Comparison of ENCODE assay signal across 8 cellular contexts in genomic region chr12:114684098-114684869, GRCh38. TPM values are rescaled to one million over a fixed set of nuclear protein-coding genes. Genes with fewer than 3 reads are reported as not detected.
DNase-seq lines count a peak whose midpoint lies in the region; ATAC-seq and TF ChIP-seq lines count a peak whose summit lies in the region.

TBX3 (minus strand) TSS chr12:114684175; CDS start chr12:114683200, 975 bp downstream.

- H3K36me3 Mint-ChIP-seq in CD8-positive, alpha-beta memory T cell: no peaks in the 10 kb centered on the region
- H3K36me3 Mint-ChIP-seq in type B pancreatic cell: peaks cover 25% of the 10 kb centered on the region

- peak in 2 of 5 donors; percentile 16 to 25 for DNase-seq in CD8-positive, alpha-beta memory T cell
- DNase-seq in HuH-7 (ENCODE audit: low spot score) (peak; percentile 92), RPMI8226 (peak; percentile 86), amniotic stem cell (lab: John Stamatoyannopoulos, UW) (peak; percentile 98), Right ventricle myocardium superior (peak; percentile 94), omental fat pad (ENCODE audit: low spot score) (peak; percentile 71), type B pancreatic cell (ENCODE audit: extremely low spot score, unreplicated experiment) (peak; percentile 96), GM10248 (ENCODE audit: extremely low spot score) (no peak)

- intact Hi-C loops in Right ventricle myocardium superior (cut with DNase I): no loop called here

- no peaks in the 10 kb centered on the region for H3K9me3 ChIP-seq in CD8-positive, alpha-beta memory T cell (ENCODE audit: low read length)

- H3K27ac ChIP-seq in CD8-positive, alpha-beta memory T cell (ENCODE audit: low read depth, low read length): no peak within 1 kb of the TSS

- H3K4me3 Mint-ChIP-seq in CD8-positive, alpha-beta memory T cell: peak within 1 kb of the TSS; percentile 45 to 89 (median 75)
- peak within 1 kb of the TSS; percentile 98 for H3K4me3 Mint-ChIP-seq in type B pancreatic cell

- CTCF ChIA-PET in CD8-positive, alpha-beta memory T cell (lab: Charles Lee): no interaction called here
- CTCF ChIA-PET in GM10248 (lab: Yijun Ruan, JAX): interaction anchor here (1.5 kb wide), 1 partner anchor 11 kb away, joined by 3 read pairs; no protein-coding TSS in a partner anchor

- peak within 1 kb of the TSS in 1 of 8 donors; percentile 26 for H3K27ac Mint-ChIP-seq in CD8-positive, alpha-beta memory T cell
- H3K27ac Mint-ChIP-seq in type B pancreatic cell: peak within 1 kb of the TSS; percentile 98

- POLR2A ChIA-PET in CD8-positive, alpha-beta memory T cell (lab: Charles Lee): no interaction called here
- POLR2A ChIA-PET in GM10248 (lab: Yijun Ruan, JAX): no interaction called here

- H3K9me3 Mint-ChIP-seq in CD8-positive, alpha-beta memory T cell: peaks cover 0 to 25% (median 21%) of the 10 kb centered on the region in 5 donors
- H3K9me3 Mint-ChIP-seq in type B pancreatic cell: no peaks in the 10 kb centered on the region

- peaks cover 63% of the 10 kb centered on the region for H3K27me3 ChIP-seq in CD8-positive, alpha-beta memory T cell (ENCODE audit: insufficient read depth, low read length, poor library complexity, severe bottlenecking)

- H3K27me3 Mint-ChIP-seq in CD8-positive, alpha-beta memory T cell: peaks cover 87 to 91% of the 10 kb centered on the region in 2 donors
- peaks cover 65% of the 10 kb centered on the region for H3K27me3 Mint-ChIP-seq in type B pancreatic cell

- H3K36me3 ChIP-seq in CD8-positive, alpha-beta memory T cell (ENCODE audit: insufficient read depth, low read length): no peaks in the 10 kb centered on the region

- ATAC-seq in Right ventricle myocardium superior (ENCODE audit: poor library complexity) (peak; percentile 94), omental fat pad (ENCODE audit: low FRiP score) (peak; percentile 96)

- TF ChIP-seq CTCF in omental fat pad (IDR thresholded peaks at IDR 0.05) (peak in 1 of 3 donors; percentile 21), type B pancreatic cell (conservative IDR thresholded peaks at IDR 0.05) (peak; percentile 82), GM10248 (IDR thresholded peaks at IDR 0.05; ENCODE audit: control extremely low read depth, extremely low read depth, low read depth, missing control alignments) (no peak)

- peak within 1 kb of the TSS; percentile 27 for H3K4me3 ChIP-seq in CD8-positive, alpha-beta memory T cell (ENCODE audit: low read length)

- H3K4me1 Mint-ChIP-seq in CD8-positive, alpha-beta memory T cell: peaks cover 25 to 41% (median 34%) of the 10 kb centered on the region in 3 donors
- peaks cover 41% of the 10 kb centered on the region for H3K4me1 Mint-ChIP-seq in type B pancreatic cell (ENCODE audit: unreplicated experiment)

- peaks cover 3% of the 10 kb centered on the region for H3K4me1 ChIP-seq in CD8-positive, alpha-beta memory T cell (ENCODE audit: insufficient read depth, low read length)

RNA-seq across cellular contexts. Expression of gene TBX3, which starts in this region (rescaled TPM):
- total RNA-seq in CD8-positive, alpha-beta memory T cell: not detected
- not detected for polyA plus RNA-seq in CD8-positive, alpha-beta memory T cell
- 11.8 TPM for total RNA-seq in Right ventricle myocardium superior
- total RNA-seq in omental fat pad: 10 to 100 TPM; 14.0 to 44.8 (median 17.6) TPM
- 102 and 130 TPM in 2 replicates for total RNA-seq in type B pancreatic cell (ENCODE audit: low replicate concordance)

Comparison
In these comparisons a context has a peak if more than half of its experiments do, and no peak if none do; other contexts are left out.
1. RNA of gene TBX3 (total RNA-seq): 102 to 130 TPM in type B pancreatic cell, 14.0 to 44.8 TPM in omental fat pad and 11.8 TPM in Right ventricle myocardium superior (single experiment); not detected in CD8-positive, alpha-beta memory T cell; every median in the first group is over 10 times any median in the second.